ENCODE assay signal across 8 cellular contexts in genomic region chr14:102138935-102139247, GRCh38. TPM values are rescaled to one million over a fixed set of nuclear protein-coding genes. Genes with fewer than 3 reads are reported as not detected.
A peak's percentile ranks its signal among the peaks of the same experiment; 100 is the strongest.
DNase-seq lines count a peak whose midpoint lies in the region; ATAC-seq and TF ChIP-seq lines count a peak whose summit lies in the region.

No MANE protein-coding gene starts in this region.

- H3K36me3 ChIP-seq in right atrium auricular region (no peaks in the 10 kb centered on the region), skeletal muscle tissue (ENCODE audit: control insufficient read depth in 3 of 3, insufficient read depth in 3 of 3, low read length in 3 of 3) (no peaks in the 10 kb centered on the region)

- H3K9ac ChIP-seq in skeletal muscle tissue (ENCODE audit: low read depth in 1 of 3, low read length in 3 of 3): peak overlapping the region; percentile 70 to 98 (median 82)

- POLR2A ChIA-PET in activated B cell treated with CpG ODN at 0.5 μM for 24 hours (lab: Charles Lee): interaction anchor here (0.6 to 2.1 kb wide), 7 partner anchors 11 to 329 kb away, joined by 3 to 9 read pairs (median 5); partner anchors contain the start of genes HSP90AA1 and MOK

- in situ Hi-C loops in GM13977 (cut with MboI; ENCODE audit: low pct_unique_long_range_greater_than_20kb, low sequenced_read_pairs, unreplicated experiment): no loop called here

- peak overlapping the region; percentile 97 for H3K4me3 Mint-ChIP-seq in activated naive CD4-positive, alpha-beta T cell treated with anti-CD3 and anti-CD28 coated beads, Interleukin-2, amount 50 U/mL, for 24 hours
- H3K4me3 Mint-ChIP-seq in activated B cell treated with CpG ODN at 0.5 μM for 24 hours: peak overlapping the region; percentile 97

- H3K27me3 ChIP-seq in right atrium auricular region (no peaks in the 10 kb centered on the region), skeletal muscle tissue (ENCODE audit: control insufficient read depth in 3 of 3, insufficient read depth in 3 of 3, low read length in 3 of 3) (no peaks in the 10 kb centered on the region)

- peak overlapping the region; percentile 81 for H3K27ac Mint-ChIP-seq in activated naive CD4-positive, alpha-beta T cell treated with anti-CD3 and anti-CD28 coated beads, Interleukin-2, amount 50 U/mL, for 24 hours
- H3K27ac Mint-ChIP-seq in activated B cell treated with CpG ODN at 0.5 μM for 24 hours: peak overlapping the region; percentile 93

- H3K4me1 Mint-ChIP-seq in activated naive CD4-positive, alpha-beta T cell treated with anti-CD3 and anti-CD28 coated beads, Interleukin-2, amount 50 U/mL, for 24 hours: peaks cover 21% of the 10 kb centered on the region
- peaks cover 19% of the 10 kb centered on the region for H3K4me1 Mint-ChIP-seq in activated B cell treated with CpG ODN at 0.5 μM for 24 hours

- TF ChIP-seq CTCF in activated B cell treated with CpG ODN at 0.5 μM for 24 hours (IDR thresholded peaks at IDR 0.05) (no peak), right atrium auricular region (IDR thresholded peaks at IDR 0.05) (no peak), GM13977 (IDR thresholded peaks at IDR 0.05; ENCODE audit: extremely low read depth, insufficient read depth, missing control alignments) (no peak)

- H3K9me3 Mint-ChIP-seq in activated naive CD4-positive, alpha-beta T cell treated with anti-CD3 and anti-CD28 coated beads, Interleukin-2, amount 50 U/mL, for 24 hours: no peaks in the 10 kb centered on the region
- no peaks in the 10 kb centered on the region for H3K9me3 Mint-ChIP-seq in activated B cell treated with CpG ODN at 0.5 μM for 24 hours

- H3K27ac ChIP-seq in right atrium auricular region (peak overlapping the region; percentile 88 to 95), skeletal muscle tissue (ENCODE audit: low read depth, low read length) (no peak overlapping the region)

- peaks cover 4% of the 10 kb centered on the region for H3K36me3 Mint-ChIP-seq in activated naive CD4-positive, alpha-beta T cell treated with anti-CD3 and anti-CD28 coated beads, Interleukin-2, amount 50 U/mL, for 24 hours
- H3K36me3 Mint-ChIP-seq in activated B cell treated with CpG ODN at 0.5 μM for 24 hours (ENCODE audit: low read depth): peaks cover 13% of the 10 kb centered on the region

- CTCF ChIA-PET in activated B cell treated with CpG ODN at 0.5 μM for 24 hours (lab: Charles Lee): no interaction called here

- no peak for DNase-seq in activated naive CD4-positive, alpha-beta T cell (lab: John Stamatoyannopoulos, UW)
- DNase-seq in activated B cell treated with CpG ODN at 0.5 μM for 24 hours: no peak
- DNase-seq in right atrium auricular region (ENCODE audit: low spot score): no peak
- no peak for DNase-seq in GM13977 (ENCODE audit: low spot score)
- no peak for DNase-seq in OCI-M2 (lab: John Stamatoyannopoulos, UW; ENCODE audit: unreplicated experiment)

- no peaks in the 10 kb centered on the region for H3K27me3 Mint-ChIP-seq in activated naive CD4-positive, alpha-beta T cell treated with anti-CD3 and anti-CD28 coated beads, Interleukin-2, amount 50 U/mL, for 24 hours
- H3K27me3 Mint-ChIP-seq in activated B cell treated with CpG ODN at 0.5 μM for 24 hours: no peaks in the 10 kb centered on the region

- H3K9me3 ChIP-seq in right atrium auricular region: no peaks in the 10 kb centered on the region
- H3K9me3 ChIP-seq in skeletal muscle tissue (ENCODE audit: control insufficient read depth in 3 of 3, low read length in 3 of 3): no peaks in the 10 kb centered on the region

- intact Hi-C loops in activated B cell treated with CpG ODN at 0.5 μM for 24 hours (cut with micrococcal nuclease): loop anchor here (1.0 to 2.0 kb wide), 7 partner anchors 36 to 376 kb away; partner anchors contain the start of genes DYNC1H1, HSP90AA1 and MOK

- H3K4me1 ChIP-seq in right atrium auricular region (peaks cover 0 to 23% of the 10 kb centered on the region in 2 donors), skeletal muscle tissue (ENCODE audit: control insufficient read depth in 3 of 3, insufficient read depth in 3 of 3, low read length in 3 of 3) (peaks cover 15 to 20% (median 17%) of the 10 kb centered on the region in 3 donors)

- H3K4me3 ChIP-seq in right atrium auricular region (peak overlapping the region; percentile 80 to 91), skeletal muscle tissue (ENCODE audit: low read length in 3 of 3) (peak overlapping the region; percentile 97 to 100 (median 97))

- no peak for ATAC-seq in activated B cell treated with CpG ODN at 0.5 μM for 24 hours (ENCODE audit: low read depth)
- ATAC-seq in GM19455 (IDR thresholded peaks at IDR 0.05; ENCODE audit: unreplicated experiment): no peak

RNA-seq across cellular contexts. Expression of gene WDR20, which starts 0.8 kb away (rescaled TPM):
- total RNA-seq in activated B cell treated with CpG ODN at 0.5 μM for 24 hours (41.1 and 42.3 TPM in 2 replicates), right atrium auricular region (10 to 100 TPM; 16.0 to 20.1 TPM), skeletal muscle tissue (26.1 TPM)

RNA-seq across cellular contexts. Expression of gene HSP90AA1, which starts 52.0 kb away (rescaled TPM):
- total RNA-seq in activated B cell treated with CpG ODN at 0.5 μM for 24 hours (431 and 435 TPM in 2 replicates), right atrium auricular region (100 to 1,000 TPM; 411 to 457 TPM), skeletal muscle tissue (74.6 TPM)
